ENCODE assay signal across 20 cellular contexts in genomic region chr5:18999478-18999877, GRCh38.
DNase-seq lines count a peak whose midpoint lies in the region; ATAC-seq, FAIRE-seq and TF ChIP-seq lines count a peak whose summit lies in the region.
"Had no signal": no experiment of that assay in that cellular context is flagged by ENCODE, and none has a peak within 500 bp of the region (broad histone marks: within the 10 kb centered on the region; RNA-seq: fewer than 3 reads in every experiment).

No MANE protein-coding gene starts in this region.

- TF ChIP-seq POLR2A in HepG2 (IDR thresholded peaks at IDR 0.05; ENCODE audit: insufficient read depth in 1 of 2, low read depth in 2 of 2, low read length in 2 of 2) (no peak), right lobe of liver (IDR thresholded peaks at IDR 0.05) (no peak), IMR-90 (IDR thresholded peaks at IDR 0.05; ENCODE audit: low read depth, low read length) (no peak)

- CTCF ChIA-PET in HepG2 (lab: Yijun Ruan, JAX; ENCODE audit: low intra/inter-chr PET ratio, low total read pairs) (no interaction called here), IMR-90 (lab: Yijun Ruan, JAX) (no interaction called here)

- H3K9ac ChIP-seq in HepG2 (ENCODE audit: insufficient read depth, low read depth, low read length) (no peak overlapping the region), IMR-90 (ENCODE audit: low read depth, low read length) (no peak overlapping the region)
- H3K9ac ChIP-seq: BLaER1 had no signal

- no peak overlapping the region for H3K27ac ChIP-seq in HepG2 (ENCODE audit: extremely low read length, insufficient read depth, low read length)
- no peak overlapping the region for H3K27ac ChIP-seq in right lobe of liver
- no peak overlapping the region for H3K27ac ChIP-seq in IMR-90 (ENCODE audit: insufficient read depth, low read length)
- H3K27ac ChIP-seq in WERI-Rb-1 = peak overlapping the region; percentile 82
- H3K27ac ChIP-seq: 22Rv1, BLaER1 had no signal

- no peak for TF ChIP-seq RAD21 in HepG2 (CRISPR knock-in tag; IDR thresholded peaks at IDR 0.05)
- no peak for TF ChIP-seq RAD21 in IMR-90 (IDR thresholded peaks at IDR 0.05; ENCODE audit: low read length)

- H3K4me3 ChIP-seq in HepG2 (replicated peaks in 1 of 3; ENCODE audit: insufficient read depth in 1 of 3, low read depth in 2 of 3, low read length in 3 of 3) = no peak overlapping the region
- H3K4me3 ChIP-seq in right lobe of liver = no peak overlapping the region
- no peak overlapping the region for H3K4me3 ChIP-seq in IMR-90 (ENCODE audit: insufficient read depth, low read depth, low read length)
- no peak overlapping the region for H3K4me3 ChIP-seq in WERI-Rb-1 (ENCODE audit: low read depth, low read length)
- H3K4me3 ChIP-seq: BLaER1 had no signal

- H2BK5ac ChIP-seq in IMR-90 (ENCODE audit: low read depth, low read length, poor library complexity, severe bottlenecking) = no peak overlapping the region

- peaks cover 76% of the 10 kb centered on the region for H3K9me3 ChIP-seq in HepG2 (ENCODE audit: low read length)
- H3K9me3 ChIP-seq in right lobe of liver = no peaks in the 10 kb centered on the region
- peaks cover 2% of the 10 kb centered on the region; the same call in 1 of the 2 replicates for H3K9me3 ChIP-seq in IMR-90 (ENCODE audit: control insufficient read depth, insufficient read depth, low read length)
- no peaks in the 10 kb centered on the region for H3K9me3 ChIP-seq in WERI-Rb-1 (ENCODE audit: severe bottlenecking)
- H3K9me3 ChIP-seq: BE2C, BLaER1 had no signal

- no peak overlapping the region for H2AK5ac ChIP-seq in IMR-90 (ENCODE audit: low read depth, low read length)

- H2BK120ac ChIP-seq in IMR-90 (ENCODE audit: low read depth, low read length) = no peak overlapping the region

- H3K79me2 ChIP-seq in HepG2 (ENCODE audit: insufficient read depth, low read length) = no peaks in the 10 kb centered on the region

- no peaks in the 10 kb centered on the region for H3K27me3 ChIP-seq in HepG2 (ENCODE audit: control insufficient read depth in 1 of 2, insufficient read depth in 2 of 2, low read length in 2 of 2)
- no peaks in the 10 kb centered on the region for H3K27me3 ChIP-seq in right lobe of liver
- H3K27me3 ChIP-seq in IMR-90 (ENCODE audit: control insufficient read depth, insufficient read depth, low read length) = no peaks in the 10 kb centered on the region
- H3K27me3 ChIP-seq in WERI-Rb-1 (ENCODE audit: insufficient read depth, low read depth, severe bottlenecking) = no peaks in the 10 kb centered on the region
- H3K27me3 ChIP-seq: BE2C, BLaER1 had no signal

- FAIRE-seq in HepG2 (lab: Jason Lieb, UNC) = no peak
- FAIRE-seq: G401.6, GM12891 had no signal

- no peak overlapping the region for H3K56ac ChIP-seq in IMR-90 (ENCODE audit: extremely low read depth, insufficient read depth, low read length)

- H2BK15ac ChIP-seq in IMR-90 (ENCODE audit: low read depth, low read length) = no peak overlapping the region

- TF ChIP-seq EP300 in HepG2 (IDR thresholded peaks at IDR 0.05; ENCODE audit: low read depth in 2 of 2, low read length in 2 of 2) (no peak), HepG2 (CRISPR knock-in tag; IDR thresholded peaks at IDR 0.05; ENCODE audit: borderline replicate concordance) (no peak)

- dilution Hi-C loops in IMR-90 (cut with HindIII; ENCODE audit: low sequenced_read_pairs, unreplicated experiment) = no loop called here

- H3K14ac ChIP-seq in IMR-90 (replicated peaks; ENCODE audit: low read depth, low read length) = no peak overlapping the region

- H4K5ac ChIP-seq in IMR-90 (ENCODE audit: low read depth, low read length) = no peak overlapping the region

- no peaks in the 10 kb centered on the region for H3K9me1 ChIP-seq in IMR-90 (ENCODE audit: insufficient read depth, low read length)

- H3K36me3 ChIP-seq in HepG2 (replicated peaks in 1 of 2; ENCODE audit: control insufficient read depth in 1 of 2, insufficient read depth in 2 of 2, low read length in 2 of 2) (no peaks in the 10 kb centered on the region), right lobe of liver (no peaks in the 10 kb centered on the region), IMR-90 (ENCODE audit: control insufficient read depth, insufficient read depth, low read length) (no peaks in the 10 kb centered on the region), WERI-Rb-1 (no peaks in the 10 kb centered on the region)
- H3K36me3 ChIP-seq: BE2C, BLaER1 had no signal

- DNase-seq in HepG2 (ENCODE audit: low spot score) (no peak), right lobe of liver (no peak), IMR-90 (no peak), WERI-Rb-1 (no peak)
- DNase-seq: ACHN; BE2C; C1 segment of cervical spinal cord; CD4-positive, alpha-beta memory T cell; CD4-positive, CD25-positive, alpha-beta regulatory T cell; CD8-positive, alpha-beta memory T cell; COR-L47; DMS79 treated with DMSO at 0.1 percent for 48 hours; GF-D8 had no signal

- POLR2A ChIA-PET in HepG2 (lab: Yijun Ruan, JAX) (no interaction called here), IMR-90 (lab: Charles Lee; ENCODE audit: unreplicated experiment) (no interaction called here)

- no peak overlapping the region for H2AFZ ChIP-seq in HepG2 (ENCODE audit: low read length)
- no peak overlapping the region for H2AFZ ChIP-seq in IMR-90 (replicated peaks; ENCODE audit: low read length, poor library complexity)

- intact Hi-C loops in HepG2 (cut with micrococcal nuclease; ENCODE audit: unreplicated experiment) = no loop called here
- intact Hi-C loops in right lobe of liver (cut with DNase I) = no loop called here
- intact Hi-C loops in IMR-90 (cut with micrococcal nuclease) = no loop called here

- TF ChIP-seq CTCF in HepG2 (CRISPR knock-in tag; IDR thresholded peaks at IDR 0.05) (no peak), right lobe of liver (IDR thresholded peaks at IDR 0.05) (no peak), IMR-90 (conservative IDR thresholded peaks at IDR 0.05; ENCODE audit: low read depth, low read length) (no peak), WERI-Rb-1 (IDR thresholded peaks at IDR 0.05; ENCODE audit: low read depth, low read length) (no peak)

- H3K4me2 ChIP-seq in HepG2 (ENCODE audit: low read depth, low read length) (no peak overlapping the region), IMR-90 (ENCODE audit: low read depth, low read length) (no peak overlapping the region)
- H3K4me2 ChIP-seq: BLaER1 had no signal

- no peaks in the 10 kb centered on the region for H3K79me1 ChIP-seq in IMR-90 (ENCODE audit: low read depth in 1 of 2, low read length in 2 of 2)

- H3K4me1 ChIP-seq in HepG2 (ENCODE audit: insufficient read depth, low read length) = no peaks in the 10 kb centered on the region
- no peaks in the 10 kb centered on the region for H3K4me1 ChIP-seq in right lobe of liver
- no peaks in the 10 kb centered on the region for H3K4me1 ChIP-seq in IMR-90 (ENCODE audit: control insufficient read depth, insufficient read depth, low read length)
- H3K4me1 ChIP-seq: BE2C, BLaER1 had no signal

- H3K4ac ChIP-seq in IMR-90 (ENCODE audit: low read depth, low read length) = no peak overlapping the region

- no peak overlapping the region for H3K18ac ChIP-seq in IMR-90 (ENCODE audit: low read depth, low read length)

- no peak overlapping the region for H4K8ac ChIP-seq in IMR-90 (ENCODE audit: low read depth in 2 of 2, low read length in 2 of 2)

- ATAC-seq in HepG2 = no peak
- no peak for ATAC-seq in right lobe of liver
- ATAC-seq in IMR-90 (ENCODE audit: low read depth) = no peak
- ATAC-seq in GM18870 (IDR thresholded peaks at IDR 0.05; ENCODE audit: unreplicated experiment) = no peak
- ATAC-seq in HG03280 (IDR thresholded peaks at IDR 0.05; ENCODE audit: unreplicated experiment) = no peak
- ATAC-seq in HG03354 (IDR thresholded peaks at IDR 0.05; ENCODE audit: poor library complexity, severe bottlenecking, unreplicated experiment) = no peak

- H4K91ac ChIP-seq in IMR-90 (ENCODE audit: insufficient read depth, low read depth, low read length) = no peak overlapping the region

- in situ Hi-C loops in HepG2 (cut with HindIII; ENCODE audit: extremely low pct_ligation_motif_present, low pct_unique_long_range_greater_than_20kb) = no loop called here
- in situ Hi-C loops in IMR-90 (cut with MboI; ENCODE audit: low sequenced_read_pairs) = no loop called here

- no TSS peak for BruUV-seq in HepG2 (replicated peaks; lab: Mats Ljungman, UMichigan)
- BruUV-seq in IMR-90 (replicated peaks; lab: Mats Ljungman, UMichigan) = no TSS peak

- H4K20me1 ChIP-seq in HepG2 (ENCODE audit: insufficient read depth, low read length) = no peaks in the 10 kb centered on the region
- no peaks in the 10 kb centered on the region for H4K20me1 ChIP-seq in IMR-90 (ENCODE audit: insufficient read depth, low read length)
- H4K20me1 ChIP-seq: BLaER1 had no signal

- H2AK9ac ChIP-seq in IMR-90 (replicated peaks; ENCODE audit: low read depth, low read length, poor library complexity) = no peak overlapping the region

- H3K23ac ChIP-seq in IMR-90 (ENCODE audit: low read depth, low read length) = no peak overlapping the region

- no peak overlapping the region for H2BK20ac ChIP-seq in IMR-90 (ENCODE audit: low read depth, low read length)

TF ChIP-seq in HepG2, 621 proteins besides CTCF, POLR2A, EP300 and RAD21:
- TF ChIP-seq MAFF (IDR thresholded peaks at IDR 0.05; ENCODE audit: low read depth, low read length) = peak; percentile 31; the same call in 1 of the 2 replicates
- peak; percentile 43 to 57 for TF ChIP-seq MAFK (conservative IDR thresholded peaks at IDR 0.05 in 1 of 2, IDR thresholded peaks at IDR 0.05 in 1 of 2; ENCODE audit: low read length in 2 of 2)
- no peak for TF ChIP-seq CCDC6 (CRISPR knock-in tag; IDR thresholded peaks at IDR 0.05)

TF ChIP-seq in IMR-90, 13 proteins besides CTCF, POLR2A, EP300 and RAD21:
- TF ChIP-seq NFE2L2 (IDR thresholded peaks at IDR 0.05; ENCODE audit: low read depth, low read length) = no peak
- peak; percentile 31; the same call in 1 of the 2 replicates for TF ChIP-seq MAFK (IDR thresholded peaks at IDR 0.05; ENCODE audit: low read depth, low read length)
- TF ChIP-seq SMC3 (IDR thresholded peaks at IDR 0.05; ENCODE audit: low read depth, low read length) = no peak
